8 cellular contexts compared by ENCODE assay signal in genomic region chr19:42268704-42269517, GRCh38. TPM values are rescaled to one million over a fixed set of nuclear protein-coding genes. Genes with fewer than 3 reads are reported as not detected.
DNase-seq lines count a peak whose midpoint lies in the region; ATAC-seq and TF ChIP-seq lines count a peak whose summit lies in the region.

TSS of gene CIC (plus strand) at chr19:42269252. CDS start at chr19:42271784, 2,532 bp downstream.

- H3K9me2 ChIP-seq in SK-N-SH, result no peaks in the 10 kb centered on the region

- no peaks in the 10 kb centered on the region for H4K20me1 ChIP-seq in SK-N-SH (ENCODE audit: insufficient read depth)

- WGBS in SK-N-SH (ENCODE audit: low lambda C conversion rate), result under 1% methylated on average over 41 of the region's 53 CpGs

- TF ChIP-seq CTCF in SK-N-SH (IDR thresholded peaks at IDR 0.05), result no peak

- H3K36me3 ChIP-seq in SK-N-SH (replicated peaks in 1 of 2; ENCODE audit: control insufficient read depth in 1 of 2, insufficient read depth in 2 of 2, low read length in 1 of 2), result peaks cover 0 to 22% of the 10 kb centered on the region in 2 experiments
- peaks cover 12% of the 10 kb centered on the region for H3K36me3 ChIP-seq in neuron (ENCODE audit: insufficient read depth, low read length)

- H3K79me2 ChIP-seq in SK-N-SH (ENCODE audit: insufficient read depth), result peaks cover 46% of the 10 kb centered on the region

- H3K27me3 ChIP-seq in SK-N-SH (ENCODE audit: insufficient read depth) (no peaks in the 10 kb centered on the region), neuron (ENCODE audit: insufficient read depth, low read length) (no peaks in the 10 kb centered on the region)

- POLR2A ChIA-PET in SK-N-SH (lab: Yijun Ruan, JAX), result interaction anchor here (1.4 to 2.3 kb wide), 2 partner anchors 10 to 13 kb away, joined by 6 to 8 read pairs; partner anchors contain the start of gene ERF

- H3K4me1 ChIP-seq in SK-N-SH (ENCODE audit: control insufficient read depth in 1 of 2, insufficient read depth in 2 of 2, low read depth in 1 of 2, low read length in 1 of 2) (peaks cover 13 to 29% of the 10 kb centered on the region in 2 experiments; a peak in 3 of 4 replicates), neuron (ENCODE audit: insufficient read depth, low read length) (peaks cover 23% of the 10 kb centered on the region)

- H3K4me3 ChIP-seq in SK-N-SH (ENCODE audit: low read depth in 2 of 2, low read length in 1 of 2) (peak within 1 kb of the TSS; percentile 74 to 88), neuron (ENCODE audit: low read length) (peak within 1 kb of the TSS; percentile 69)

- CTCF ChIA-PET in SK-N-SH (lab: Yijun Ruan, JAX), result interaction anchor here (1.1 to 2.2 kb wide), 3 partner anchors 10 to 28 kb away, joined by 3 to 24 read pairs (median 6); no protein-coding TSS in a partner anchor
- CTCF ChIA-PET in activated naive CD4-positive, alpha-beta T cell treated with anti-CD3 and anti-CD28 coated beads, Interleukin-2, amount 10 ng/mL, durations not matched to agents 7 days and 5 days (lab: Charles Lee), result interaction anchor here (2.1 to 2.8 kb wide), 2 partner anchors 10 to 160 kb away, joined by 4 to 34 read pairs; no protein-coding TSS in a partner anchor

- peaks cover 15% of the 10 kb centered on the region for H3K36me3 Mint-ChIP-seq in activated naive CD4-positive, alpha-beta T cell treated with anti-CD3 and anti-CD28 coated beads, Interleukin-2, amount 10 ng/mL, durations not matched to agents 7 days and 5 days

- H3K4me1 Mint-ChIP-seq in activated naive CD4-positive, alpha-beta T cell treated with anti-CD3 and anti-CD28 coated beads, Interleukin-2, amount 10 ng/mL, durations not matched to agents 7 days and 5 days, result peaks cover 31% of the 10 kb centered on the region

- DNase-seq in GF-D8 (lab: John Stamatoyannopoulos, UW) (peak; percentile 100), NCI-H1048 (lab: John Stamatoyannopoulos, UW) (peak; percentile 99), SK-N-SH (peak; percentile 94), foreskin melanocyte (peak; percentile 100), stromal cell of bone marrow (ENCODE audit: low read depth) (peak; percentile 100)
- DNase-seq in activated naive CD4-positive, alpha-beta T cell treated with anti-CD3 and anti-CD28 coated beads, Interleukin-2, amount 10 ng/mL, durations not matched to agents 7 days and 5 days, result peak; percentile 99

- H3K4me3 Mint-ChIP-seq in activated naive CD4-positive, alpha-beta T cell treated with anti-CD3 and anti-CD28 coated beads, Interleukin-2, amount 10 ng/mL, durations not matched to agents 7 days and 5 days, result no peak within 1 kb of the TSS

- H3K27ac ChIP-seq in SK-N-SH (ENCODE audit: low read depth in 2 of 2, low read length in 1 of 2), result peak within 1 kb of the TSS; percentile 98 to 99

- H3K27ac Mint-ChIP-seq in activated naive CD4-positive, alpha-beta T cell treated with anti-CD3 and anti-CD28 coated beads, Interleukin-2, amount 10 ng/mL, durations not matched to agents 7 days and 5 days, result peak within 1 kb of the TSS; percentile 98

- H3K9me3 Mint-ChIP-seq in activated naive CD4-positive, alpha-beta T cell treated with anti-CD3 and anti-CD28 coated beads, Interleukin-2, amount 10 ng/mL, durations not matched to agents 7 days and 5 days, result no peaks in the 10 kb centered on the region

- H2AFZ ChIP-seq in SK-N-SH (ENCODE audit: low read depth) (0 out of 2 replicates have a peak within 1 kb of the TSS, but pooled peaks have one; percentile 80), neuron (ENCODE audit: low read depth, low read length) (peak within 1 kb of the TSS; percentile 83)

- H3K27me3 Mint-ChIP-seq in activated naive CD4-positive, alpha-beta T cell treated with anti-CD3 and anti-CD28 coated beads, Interleukin-2, amount 10 ng/mL, durations not matched to agents 7 days and 5 days, result no peaks in the 10 kb centered on the region

- TF ChIP-seq EP300 in SK-N-SH (IDR thresholded peaks at IDR 0.05; ENCODE audit: borderline replicate concordance in 1 of 2, low read depth in 1 of 2, low read length in 1 of 2), result no peak

- peak within 1 kb of the TSS; percentile 90 for H3K4me2 ChIP-seq in SK-N-SH

- peak; percentile 75 for ATAC-seq in HG02588 (IDR thresholded peaks at IDR 0.05; ENCODE audit: unreplicated experiment)

- no peak for TF ChIP-seq RAD21 in SK-N-SH (IDR thresholded peaks at IDR 0.05; ENCODE audit: low read length)

- peaks cover 8% of the 10 kb centered on the region for H3F3A ChIP-seq in SK-N-SH (replicated peaks; ENCODE audit: insufficient read depth)

- H3K9ac ChIP-seq in SK-N-SH, result peak within 1 kb of the TSS; percentile 99

- H3K9me3 ChIP-seq in SK-N-SH, result no peaks in the 10 kb centered on the region
- no peaks in the 10 kb centered on the region for H3K9me3 ChIP-seq in neuron (ENCODE audit: low read length)

TF ChIP-seq in SK-N-SH, 30 proteins besides CTCF, POLR2A, EP300 and RAD21:
- TF ChIP-seq RFX5 (IDR thresholded peaks at IDR 0.05; ENCODE audit: low read length) (peak; percentile 68; the same call in 1 of the 2 replicates), NFIC (IDR thresholded peaks at IDR 0.05; ENCODE audit: borderline replicate concordance) (no peak), RCOR1 (IDR thresholded peaks at IDR 0.05; ENCODE audit: low read length) (no peak), GABPA (IDR thresholded peaks at IDR 0.05; ENCODE audit: low read depth) (peak; percentile 87), ELF1 (IDR thresholded peaks at IDR 0.05) (peak; percentile 67), POLR2AphosphoS5 (IDR thresholded peaks at IDR 0.05; ENCODE audit: low read depth, low read length) (no peak), IRF3 (IDR thresholded peaks at IDR 0.05; ENCODE audit: low read depth, low read length) (peak; percentile 94), GATA2 (CRISPR knock-in tag; IDR thresholded peaks at IDR 0.05) (no peak), MAX (IDR thresholded peaks at IDR 0.05; ENCODE audit: low read depth) (no peak), SMC3 (IDR thresholded peaks at IDR 0.05; ENCODE audit: low read depth, low read length) (no peak), YY1 (IDR thresholded peaks at IDR 0.05; ENCODE audit: low read depth) (peak; percentile 84), PBX3 (IDR thresholded peaks at IDR 0.05) (peak; percentile 100), CHD2 (IDR thresholded peaks at IDR 0.05; ENCODE audit: low read length, partially characterized antibody) (peak; percentile 97)

RNA-seq across cellular contexts. Expression of gene CIC, which starts in this region (rescaled TPM):
- 8.6 and 16.9 TPM in 2 replicates for polyA plus RNA-seq in SK-N-SH (2012; rRNA removed)
- polyA plus RNA-seq in SK-N-SH (2012; cell fraction: cytosol; rRNA removed), result 7.7 and 12.5 TPM in 2 replicates
- 67.2 and 121 TPM in 2 replicates for polyA plus RNA-seq in SK-N-SH (2012; cell fraction: nucleus; rRNA removed)

Comparison
In these comparisons a context has a peak if more than half of its experiments do, and no peak if none do; other contexts are left out.
1. Peak in every context shown above with its lines: DNase-seq, ATAC-seq, H3K4me3 ChIP-seq and H3K27ac ChIP-seq.